31 cellular contexts compared by ENCODE assay signal in genomic region chr1:44059956-44060355, GRCh38. TPM values are rescaled to one million over a fixed set of nuclear protein-coding genes. Genes with fewer than 3 reads are reported as not detected.
DNase-seq lines count a peak whose midpoint lies in the region; ATAC-seq and TF ChIP-seq lines count a peak whose summit lies in the region.
"Had no signal": no experiment of that assay in that cellular context is flagged by ENCODE, and none has a peak within 500 bp of the region (broad histone marks: within the 10 kb centered on the region; RNA-seq: fewer than 3 reads in every experiment).

No MANE protein-coding gene starts in this region.

- no peak for ATAC-seq in activated CD8-positive, alpha-beta T cell treated with anti-CD3 and anti-CD28 coated beads for 36 hours
- ATAC-seq: activated naive CD4-positive, alpha-beta T cell treated with anti-CD3 and anti-CD28 coated beads, Interleukin-2, amount 50 U/mL, for 72 hours; activated T-helper 17 cell treated with anti-CD3 and anti-CD28 coated beads, Interleukin-2, amount 50 U/mL, for 72 hours; natural killer cell treated with Interleukin-12 subunit alpha and Interleukin-12 subunit beta and Interleukin-15 and Interleukin-18, amount 100 ng/mL, for 72 hours had no signal

- H3K4me1 Mint-ChIP-seq in activated CD8-positive, alpha-beta T cell treated with anti-CD3 and anti-CD28 coated beads for 36 hours (ENCODE audit: low read depth): no peaks in the 10 kb centered on the region
- peaks cover 2% of the 10 kb centered on the region for H3K4me1 Mint-ChIP-seq in mesothelial cell of epicardium
- H3K4me1 Mint-ChIP-seq: activated T-helper 17 cell treated with anti-CD3 and anti-CD28 coated beads, Interleukin-2, amount 50 U/mL, for 72 hours; central memory CD8-positive, alpha-beta T cell had no signal

- H3K36me3 Mint-ChIP-seq in activated CD8-positive, alpha-beta T cell treated with anti-CD3 and anti-CD28 coated beads for 36 hours (ENCODE audit: low read depth): no peaks in the 10 kb centered on the region
- H3K36me3 Mint-ChIP-seq in mesothelial cell of epicardium: no peaks in the 10 kb centered on the region
- H3K36me3 Mint-ChIP-seq: activated naive CD4-positive, alpha-beta T cell treated with anti-CD3 and anti-CD28 coated beads, Interleukin-2, amount 50 U/mL, for 72 hours; natural killer cell treated with Interleukin-12 subunit alpha and Interleukin-12 subunit beta and Interleukin-15 and Interleukin-18, amount 100 ng/mL, for 72 hours had no signal

- H3K36me3 ChIP-seq in MG63 (peaks cover 15% of the 10 kb centered on the region), esophagus squamous epithelium (no peaks in the 10 kb centered on the region), rectal smooth muscle tissue (ENCODE audit: control insufficient read depth, insufficient read depth, low read length) (no peaks in the 10 kb centered on the region), suprapubic skin (no peaks in the 10 kb centered on the region)
- H3K36me3 ChIP-seq: ascending aorta, BE2C, stomach, upper lobe of left lung had no signal

- intact Hi-C loops in esophagus squamous epithelium (cut with DNase I): no loop called here
- intact Hi-C loops in activated CD8-positive, alpha-beta T cell treated with anti-CD3 and anti-CD28 coated beads for 36 hours (cut with micrococcal nuclease): no loop called here

- H3K9me3 ChIP-seq in MG63 (no peaks in the 10 kb centered on the region), esophagus squamous epithelium (no peaks in the 10 kb centered on the region), suprapubic skin (no peaks in the 10 kb centered on the region)
- H3K9me3 ChIP-seq: ascending aorta, BE2C, stomach, upper lobe of left lung had no signal

- WGBS in esophagus squamous epithelium, 2 donors: 42 to 58% methylated on average over 4 of the region's 4 CpGs
- WGBS in suprapubic skin: 68% methylated on average over 4 of the region's 4 CpGs

- DNase-seq in EH (ENCODE audit: low read depth): peak; percentile 11
- DNase-seq in MG63: peak; percentile 74
- DNase-seq in esophagus squamous epithelium (lab: John Stamatoyannopoulos, UW): no peak
- no peak for DNase-seq in activated CD8-positive, alpha-beta T cell treated with anti-CD3 and anti-CD28 coated beads for 36 hours
- no peak for DNase-seq in pons (ENCODE audit: low spot score)
- DNase-seq in suprapubic skin (ENCODE audit: low spot score in 2 of 2): no peak
- no peak for DNase-seq in mesothelial cell of epicardium (ENCODE audit: low spot score in 2 of 2, unreplicated experiment in 2 of 2)
- DNase-seq: activated CD4-positive, alpha-beta T cell treated with anti-CD3 and anti-CD28 coated beads, Interleukin-2, amount 50 U/mL, for 4 hours; activated CD4-positive, CD25-positive, alpha-beta regulatory T cell; activated CD8-positive, alpha-beta memory T cell treated with anti-CD3 and anti-CD28 coated beads, Interleukin-2, amount 50 U/mL, for 4 hours; BE2C; DND-41; GOT3; NCI-H1092; NCI-H1930; NCI-H2227 treated with DMSO at 0.1 percent for 48 hours; NCI-H748 treated with DMSO at 0.1 percent for 48 hours; right cardiac atrium; Right ventricle myocardium superior; stimulated activated CD4-positive, alpha-beta T cell treated with anti-CD3 and anti-CD28 coated beads, Interleukin-15, amount 100 ng/mL, for 24 hours; stomach; T-helper 9 cell; upper lobe of left lung had no signal

- TF ChIP-seq CTCF in esophagus squamous epithelium (IDR thresholded peaks at IDR 0.05) (no peak), suprapubic skin (IDR thresholded peaks at IDR 0.05) (no peak), mesothelial cell of epicardium (IDR thresholded peaks at IDR 0.05; ENCODE audit: unreplicated experiment) (no peak)
- TF ChIP-seq CTCF in activated CD8-positive, alpha-beta T cell treated with anti-CD3 and anti-CD28 coated beads for 36 hours (IDR thresholded peaks at IDR 0.05): no peak

- no peaks in the 10 kb centered on the region for H3K27me3 Mint-ChIP-seq in activated CD8-positive, alpha-beta T cell treated with anti-CD3 and anti-CD28 coated beads for 36 hours
- H3K27me3 Mint-ChIP-seq in mesothelial cell of epicardium (ENCODE audit: low read depth): peaks cover 21% of the 10 kb centered on the region

- H3K27ac ChIP-seq in esophagus squamous epithelium: peak overlapping the region in 3 of 4 donors; percentile 36 to 65 (median 63)
- peak overlapping the region; percentile 54 for H3K27ac ChIP-seq in rectal smooth muscle tissue (ENCODE audit: low read depth, low read length)
- no peak overlapping the region for H3K27ac ChIP-seq in suprapubic skin
- H3K27ac ChIP-seq: ascending aorta, upper lobe of left lung had no signal

- H3K9me3 Mint-ChIP-seq in activated CD8-positive, alpha-beta T cell treated with anti-CD3 and anti-CD28 coated beads for 36 hours: no peaks in the 10 kb centered on the region
- H3K9me3 Mint-ChIP-seq in mesothelial cell of epicardium: no peaks in the 10 kb centered on the region
- H3K9me3 Mint-ChIP-seq: activated naive CD4-positive, alpha-beta T cell treated with anti-CD3 and anti-CD28 coated beads, Interleukin-2, amount 50 U/mL, for 72 hours; activated T-helper 17 cell treated with anti-CD3 and anti-CD28 coated beads, Interleukin-2, amount 50 U/mL, for 72 hours; central memory CD8-positive, alpha-beta T cell; natural killer cell treated with Interleukin-12 subunit alpha and Interleukin-12 subunit beta and Interleukin-15 and Interleukin-18, amount 100 ng/mL, for 72 hours had no signal

- H3K9ac ChIP-seq in rectal smooth muscle tissue (ENCODE audit: low read length): no peak overlapping the region

- H3K4me3 ChIP-seq in MG63 (no peak overlapping the region), esophagus squamous epithelium (no peak overlapping the region), rectal smooth muscle tissue (ENCODE audit: low read length) (no peak overlapping the region), suprapubic skin (no peak overlapping the region)
- H3K4me3 ChIP-seq: ascending aorta, stomach, upper lobe of left lung had no signal

- POLR2A ChIA-PET in activated CD8-positive, alpha-beta T cell treated with anti-CD3 and anti-CD28 coated beads for 36 hours (lab: Charles Lee): no interaction called here

- no peak overlapping the region for H3K27ac Mint-ChIP-seq in activated CD8-positive, alpha-beta T cell treated with anti-CD3 and anti-CD28 coated beads for 36 hours
- no peak overlapping the region for H3K27ac Mint-ChIP-seq in mesothelial cell of epicardium
- H3K27ac Mint-ChIP-seq: activated T-helper 17 cell treated with anti-CD3 and anti-CD28 coated beads, Interleukin-2, amount 50 U/mL, for 72 hours; natural killer cell treated with Interleukin-12 subunit alpha and Interleukin-12 subunit beta and Interleukin-15 and Interleukin-18, amount 100 ng/mL, for 72 hours had no signal

- H3K4me3 Mint-ChIP-seq in activated CD8-positive, alpha-beta T cell treated with anti-CD3 and anti-CD28 coated beads for 36 hours: no peak overlapping the region
- no peak overlapping the region for H3K4me3 Mint-ChIP-seq in mesothelial cell of epicardium
- H3K4me3 Mint-ChIP-seq: activated T-helper 17 cell treated with anti-CD3 and anti-CD28 coated beads, Interleukin-2, amount 50 U/mL, for 72 hours; central memory CD8-positive, alpha-beta T cell; natural killer cell treated with Interleukin-12 subunit alpha and Interleukin-12 subunit beta and Interleukin-15 and Interleukin-18, amount 100 ng/mL, for 72 hours had no signal

- TF ChIP-seq EP300 in suprapubic skin (IDR thresholded peaks at IDR 0.05): no peak

- H3K4me1 ChIP-seq in esophagus squamous epithelium (peaks cover 5 to 29% (median 11%) of the 10 kb centered on the region in 3 donors), rectal smooth muscle tissue (ENCODE audit: control insufficient read depth, insufficient read depth, low read length) (peaks cover 9% of the 10 kb centered on the region), suprapubic skin (peaks cover 4% of the 10 kb centered on the region)
- H3K4me1 ChIP-seq: ascending aorta, BE2C had no signal

- H3K27me3 ChIP-seq in MG63: no peaks in the 10 kb centered on the region
- peaks cover 0 to 12% (median 0%) of the 10 kb centered on the region in 4 donors for H3K27me3 ChIP-seq in esophagus squamous epithelium
- H3K27me3 ChIP-seq in rectal smooth muscle tissue (ENCODE audit: control insufficient read depth, insufficient read depth, low read length): no peaks in the 10 kb centered on the region
- H3K27me3 ChIP-seq in suprapubic skin: no peaks in the 10 kb centered on the region
- H3K27me3 ChIP-seq: ascending aorta, BE2C, upper lobe of left lung had no signal

- TF ChIP-seq POLR2A in esophagus squamous epithelium (IDR thresholded peaks at IDR 0.05) (no peak), suprapubic skin (IDR thresholded peaks at IDR 0.05) (no peak)

- CTCF ChIA-PET in activated CD8-positive, alpha-beta T cell treated with anti-CD3 and anti-CD28 coated beads for 36 hours (lab: Charles Lee): interaction anchor here (0.8 kb wide), 1 partner anchor 297 kb away, joined by 3 read pairs; no protein-coding TSS in a partner anchor

RNA-seq across cellular contexts. Expression of gene SLC6A9, which starts 28.7 kb away (rescaled TPM):
- total RNA-seq in MG63 (2014; rRNA removed; shearing (Covaris generic); ENCODE audit: low replicate concordance): 1.6 and 6.0 TPM in 2 replicates
- total RNA-seq in esophagus squamous epithelium (10 to 100 TPM; 10.4 to 40.0 (median 23.2) TPM), suprapubic skin (10 to 100 TPM; 59.2 to 95.4 (median 84.5) TPM), mesothelial cell of epicardium (28.4 to 30.9 TPM (median 29.5 TPM) in 3 replicates)
- 1 to 10 TPM; 6.5 to 7.4 TPM for total RNA-seq in activated CD8-positive, alpha-beta T cell treated with anti-CD3 and anti-CD28 coated beads for 36 hours

RNA-seq across cellular contexts. Expression of gene KLF17, which starts 58.7 kb away (rescaled TPM):
- total RNA-seq in MG63 (2014; rRNA removed; shearing (Covaris generic); ENCODE audit: low replicate concordance): 3.1 TPM in 1 of 2 replicates, not detected in the other
- under 1 TPM in 1 of 4 donors, not detected in 3; 0.19 TPM for total RNA-seq in esophagus squamous epithelium
- total RNA-seq in activated CD8-positive, alpha-beta T cell treated with anti-CD3 and anti-CD28 coated beads for 36 hours: not detected
- not detected for total RNA-seq in suprapubic skin
- total RNA-seq in mesothelial cell of epicardium: not detected in 3 replicates
- total RNA-seq: activated naive CD4-positive, alpha-beta T cell treated with anti-CD3 and anti-CD28 coated beads, Interleukin-2, amount 50 U/mL, for 72 hours; activated T-helper 17 cell treated with anti-CD3 and anti-CD28 coated beads, Interleukin-2, amount 50 U/mL, for 72 hours; ascending aorta; dermis microvascular lymphatic vessel endothelial cell; natural killer cell treated with Interleukin-12 subunit alpha and Interleukin-12 subunit beta and Interleukin-15 and Interleukin-18, amount 100 ng/mL, for 72 hours; osteocyte; right cardiac atrium; Right ventricle myocardium superior; stomach had no signal

Comparison
In these comparisons a context has a peak if more than half of its experiments do, and no peak if none do; other contexts are left out.
1. DNase-seq: peak in EH (single experiment) and MG63 (single experiment); none in esophagus squamous epithelium (single experiment), activated CD8-positive, alpha-beta T cell treated with anti-CD3 and anti-CD28 coated beads for 36 hours (single experiment), pons (single experiment), suprapubic skin (0 of 2) and mesothelial cell of epicardium (0 of 2).